Comparison of ENCODE assay signal across 20 cellular contexts in genomic region chr2:132747046-132747445, GRCh38.
DNase-seq lines count a peak whose midpoint lies in the region; ATAC-seq, FAIRE-seq and TF ChIP-seq lines count a peak whose summit lies in the region.
"Had no signal": no experiment of that assay in that cellular context is flagged by ENCODE, and none has a peak within 500 bp of the region (broad histone marks: within the 10 kb centered on the region; RNA-seq: fewer than 3 reads in every experiment).

No MANE protein-coding gene starts in this region.

- TF ChIP-seq CTCF in GM13977 (IDR thresholded peaks at IDR 0.05; ENCODE audit: extremely low read depth, insufficient read depth, missing control alignments) = no peak
- TF ChIP-seq CTCF in kidney (IDR thresholded peaks at IDR 0.05; ENCODE audit: borderline replicate concordance, extremely low read depth, insufficient read depth) = no peak

- no peak overlapping the region for H3K4me3 ChIP-seq in kidney (ENCODE audit: low read length in 2 of 2)
- H3K4me3 ChIP-seq: A549, esophagus muscularis mucosa, heart right ventricle, stomach had no signal

- no peaks in the 10 kb centered on the region for H3K4me1 ChIP-seq in kidney (ENCODE audit: control insufficient read depth in 1 of 2, insufficient read depth in 1 of 2, low read depth in 1 of 2, low read length in 2 of 2)
- H3K4me1 ChIP-seq: A549, esophagus muscularis mucosa, heart right ventricle, stomach had no signal

- peak; percentile 12 for DNase-seq in GM13977 (ENCODE audit: low spot score)
- peak; percentile 23 for DNase-seq in GM19239 (ENCODE audit: insufficient read length, low spot score)
- no peak for DNase-seq in kidney
- no peak for DNase-seq in effector CD4-positive, alpha-beta T cell
- no peak for DNase-seq in left colon
- no peak for DNase-seq in RPMI8226
- DNase-seq: activated B cell treated with CpG ODN at 0.5 μM for 24 hours; activated naive CD4-positive, alpha-beta T cell; CD4-positive, alpha-beta memory T cell; heart right ventricle; left cardiac atrium; NCI-H187; NCI-H526; stimulated activated CD4-positive, alpha-beta T cell treated with anti-CD3 and anti-CD28 coated beads, Interleukin-12 subunit alpha, Interleukin-12 subunit beta, amount 100 ng/mL, for 4 hours; stomach had no signal

- H3K9me3 ChIP-seq in kidney (ENCODE audit: control insufficient read depth in 1 of 2, low read length in 2 of 2) = no peaks in the 10 kb centered on the region
- H3K9me3 ChIP-seq: A549, stomach had no signal

- intact Hi-C loops in kidney (cut with DNase I) (no loop called here), left colon (cut with DNase I, micrococcal nuclease) (no loop called here)

- no peaks in the 10 kb centered on the region for H3K36me3 ChIP-seq in kidney (ENCODE audit: control insufficient read depth in 1 of 2, insufficient read depth in 2 of 2, low read length in 2 of 2)
- H3K36me3 ChIP-seq: esophagus muscularis mucosa, heart right ventricle, stomach had no signal

- in situ Hi-C loops in GM13977 (cut with MboI; ENCODE audit: low pct_unique_long_range_greater_than_20kb, low sequenced_read_pairs, unreplicated experiment) = no loop called here

- no peak overlapping the region for H3K9ac ChIP-seq in kidney (ENCODE audit: low read length in 2 of 2)

- peak; percentile 58 for FAIRE-seq in GM19239 (lab: Jason Lieb, UNC)
- FAIRE-seq in kidney (lab: Jason Lieb, UNC) = no peak
- FAIRE-seq: A549, RCC 7860 had no signal

- no peak overlapping the region for H3K27ac ChIP-seq in kidney (ENCODE audit: low read depth in 2 of 2, low read length in 2 of 2)
- H3K27ac ChIP-seq: A549, esophagus muscularis mucosa, heart right ventricle, stomach had no signal

- peak; percentile 80 for ATAC-seq in GM21619 (IDR thresholded peaks at IDR 0.05; ENCODE audit: unreplicated experiment)
- ATAC-seq in HG03139 (IDR thresholded peaks at IDR 0.05; ENCODE audit: unreplicated experiment) = peak; percentile 55
- ATAC-seq in left colon = no peak
- ATAC-seq: A549, heart right ventricle, left cardiac atrium had no signal

Comparison
In these comparisons a context has a peak if more than half of its experiments do, and no peak if none do; other contexts are left out.
1. DNase-seq: peak in GM13977 (single experiment) and GM19239 (single experiment); none in kidney (single experiment), effector CD4-positive, alpha-beta T cell (single experiment), left colon (0 of 2) and RPMI8226 (single experiment).